ENCODE assay signal across 9 cellular contexts in genomic region chr22:30212363-30212995, GRCh38. TPM values are rescaled to one million over a fixed set of nuclear protein-coding genes. Genes with fewer than 3 reads are reported as not detected.
A peak's percentile ranks its signal among the peaks of the same experiment; 100 is the strongest.
DNase-seq lines count a peak whose midpoint lies in the region; TF ChIP-seq lines count a peak whose summit lies in the region.
"Had no signal": no experiment of that assay in that cellular context is flagged by ENCODE, and none has a peak within 500 bp of the region (broad histone marks: within the 10 kb centered on the region; RNA-seq: fewer than 3 reads in every experiment).

No MANE protein-coding gene starts in this region.

- no peaks in the 10 kb centered on the region for H3K36me3 ChIP-seq in esophagus (ENCODE audit: control insufficient read depth in 2 of 2, insufficient read depth in 2 of 2, low read length in 1 of 2)

- DNase-seq in NCI-H748 (lab: John Stamatoyannopoulos, UW; ENCODE audit: unreplicated experiment) (peak; percentile 49), NCI-H748 treated with DMSO at 0.1 percent for 48 hours (lab: John Stamatoyannopoulos, UW) (no peak), RWPE1 (ENCODE audit: low spot score) (peak; percentile 80), posterior vena cava (ENCODE audit: low spot score) (peak; percentile 94), NCI-H2081 treated with DMSO at 0.1 percent for 48 hours (lab: John Stamatoyannopoulos, UW) (no peak), DMS 273 (lab: John Stamatoyannopoulos, UW; ENCODE audit: unreplicated experiment) (no peak), SK-N-DZ (ENCODE audit: low spot score) (no peak)

- TF ChIP-seq CTCF in RWPE1 (conservative IDR thresholded peaks at IDR 0.05; ENCODE audit: low read depth), result no peak

- 34% methylated on average over 5 of the region's 5 CpGs for WGBS in esophagus, 2 donors

- POLR2A ChIA-PET in RWPE1 (lab: Yijun Ruan, JAX; ENCODE audit: low non-redundant PET), result no interaction called here

- intact Hi-C loops in posterior vena cava (cut with DNase I), result no loop called here

- no peak overlapping the region for H3K4me3 ChIP-seq in esophagus (ENCODE audit: low read depth in 1 of 2, low read length in 2 of 2)

- peak overlapping the region; percentile 72 for H3K27ac ChIP-seq in RWPE1
- peak overlapping the region; percentile 30 to 50 for H3K27ac ChIP-seq in esophagus (ENCODE audit: low read depth in 2 of 2, low read length in 1 of 2)

- CTCF ChIA-PET in RWPE1 (lab: Yijun Ruan, JAX), result interaction anchor here (0.6 to 0.7 kb wide), 2 partner anchors 62 to 587 kb away, joined by 3 to 4 read pairs; no protein-coding TSS in a partner anchor

- no peaks in the 10 kb centered on the region for H3K9me3 ChIP-seq in esophagus (ENCODE audit: control insufficient read depth in 2 of 2, insufficient read depth in 1 of 2, low read depth in 1 of 2, low read length in 1 of 2)

- peaks cover 4 to 16% of the 10 kb centered on the region in 2 donors for H3K4me1 ChIP-seq in esophagus (ENCODE audit: control insufficient read depth in 2 of 2, insufficient read depth in 2 of 2, low read length in 1 of 2)

- H3K27me3 ChIP-seq in esophagus (ENCODE audit: control insufficient read depth in 1 of 2, insufficient read depth in 2 of 2, low read length in 2 of 2), result no peaks in the 10 kb centered on the region

RNA-seq across cellular contexts. Expression of gene LIF, which starts 34.1 kb away (rescaled TPM):
- polyA plus RNA-seq in esophagus, result 1 to 10 TPM in 1 of 2 donors, under 1 TPM in 1; 0.54 to 1.0 TPM
- total RNA-seq in posterior vena cava, result 1 to 10 TPM; 2.6 to 8.1 TPM
- polyA plus RNA-seq in SK-N-DZ (2014; cell fraction: cytosol; rRNA removed), result not detected in 2 replicates
- polyA plus RNA-seq in SK-N-DZ (2014; cell fraction: nucleus; rRNA removed), result 0.04 TPM in 1 of 2 replicates, not detected in the other

RNA-seq across cellular contexts. Expression of gene OSM, which starts 54.2 kb away (rescaled TPM):
- under 1 TPM; 0.22 to 0.63 TPM for polyA plus RNA-seq in esophagus
- total RNA-seq in posterior vena cava, result 1 to 10 TPM; 1.0 to 2.0 TPM
- not detected in 2 replicates for polyA plus RNA-seq in SK-N-DZ (2014; cell fraction: cytosol; rRNA removed)
- not detected in 2 replicates for polyA plus RNA-seq in SK-N-DZ (2014; cell fraction: nucleus; rRNA removed)
- total RNA-seq: neural crest cell had no signal

Comparison
In these comparisons a context has a peak if more than half of its experiments do, and no peak if none do; other contexts are left out.
1. DNase-seq: peak in NCI-H748 (single experiment), RWPE1 (single experiment) and posterior vena cava (single experiment); none in NCI-H748 treated with DMSO at 0.1 percent for 48 hours (single experiment), NCI-H2081 treated with DMSO at 0.1 percent for 48 hours (single experiment), DMS 273 (single experiment) and SK-N-DZ (single experiment).